ENCODE assay signal across 13 cellular contexts in the genomic region with DNA sequence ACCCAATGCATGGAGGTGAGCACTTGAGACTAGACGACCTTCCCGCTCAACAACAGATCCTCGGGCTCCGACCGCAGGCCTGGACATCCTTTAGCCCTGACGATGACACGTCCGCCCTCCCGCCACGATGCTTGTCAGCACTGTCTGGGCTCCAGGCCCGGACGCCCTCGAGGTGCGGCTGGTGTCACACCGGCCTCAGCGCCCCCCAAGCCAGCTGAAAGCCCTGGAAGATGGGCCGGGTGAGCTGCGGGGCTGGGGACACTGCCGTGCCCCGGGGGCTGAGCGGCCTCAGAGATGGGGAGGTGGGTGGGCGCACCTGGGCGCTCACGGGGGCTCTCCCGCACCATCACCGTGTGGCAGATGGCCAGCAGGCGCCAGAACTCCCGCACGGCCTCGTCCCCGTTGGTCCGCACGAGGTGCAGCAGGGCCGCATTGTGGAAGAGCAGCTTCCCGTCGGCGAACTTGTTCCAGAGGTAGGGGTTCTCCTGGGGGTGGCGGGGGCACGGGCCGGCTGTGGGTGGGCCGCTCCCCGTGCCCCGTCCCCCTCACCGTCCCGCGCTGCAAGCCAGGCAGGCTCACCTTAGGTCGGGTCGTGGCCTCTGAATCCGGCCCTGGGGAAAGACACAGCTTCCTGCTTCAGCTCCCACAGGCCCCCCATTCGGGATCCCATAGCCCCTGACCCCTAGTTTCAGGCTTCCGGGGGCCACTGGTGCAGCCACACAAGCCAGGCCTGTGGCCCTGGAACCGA. TPM values are rescaled to one million over a fixed set of nuclear protein-coding genes. Genes with fewer than 3 reads are reported as not detected.
"Had no signal": no experiment of that assay in that cellular context is flagged by ENCODE, and none has a peak within 500 bp of the region (broad histone marks: within the 10 kb centered on the region; RNA-seq: fewer than 3 reads in every experiment).

No MANE protein-coding gene starts in this region.

- DNase-seq: kidney had no signal

- H3K79me2 ChIP-seq: hepatocyte had no signal

- H2AFZ ChIP-seq: hepatocyte had no signal

- H3K4me3 Mint-ChIP-seq: activated naive CD4-positive, alpha-beta T cell treated with anti-CD3 and anti-CD28 coated beads, Interleukin-2, amount 10 ng/mL, durations not matched to agents 7 days and 5 days had no signal

- H3K9me3 Mint-ChIP-seq: activated naive CD4-positive, alpha-beta T cell treated with anti-CD3 and anti-CD28 coated beads, Interleukin-2, amount 10 ng/mL, durations not matched to agents 7 days and 5 days had no signal

- H3K9me3 ChIP-seq: adrenal gland, left lung, pancreas, thyroid gland had no signal

- H3K36me3 ChIP-seq: adrenal gland, pancreas, thyroid gland had no signal

- H3K4me3 ChIP-seq: adrenal gland, hepatocyte, left lung, thyroid gland had no signal

- H3K27ac Mint-ChIP-seq: activated naive CD4-positive, alpha-beta T cell treated with anti-CD3 and anti-CD28 coated beads, Interleukin-2, amount 10 ng/mL, durations not matched to agents 7 days and 5 days; naive thymus-derived CD4-positive, alpha-beta T cell had no signal

- H3K27ac ChIP-seq: hepatocyte, left lung, pancreas, thyroid gland, VCaP had no signal

- H3K27me3 ChIP-seq: adrenal gland, hepatocyte, thyroid gland had no signal

RNA-seq across cellular contexts. Expression of gene ONECUT3, which starts 43.3 kb away (rescaled TPM):
- total RNA-seq: adrenal gland; cardiac septum; kidney; left lung; mononuclear cell; naive thymus-derived CD4-positive, alpha-beta T cell; sciatic nerve; thyroid gland; urinary bladder had no signal
- polyA plus RNA-seq: naive thymus-derived CD4-positive, alpha-beta T cell; pancreas; urinary bladder had no signal
